Comparison of ENCODE assay signal across 20 cellular contexts in genomic region chr12:87323369-87323768, GRCh38.
DNase-seq lines count a peak whose midpoint lies in the region; ATAC-seq and TF ChIP-seq lines count a peak whose summit lies in the region.
"Had no signal": no experiment of that assay in that cellular context is flagged by ENCODE, and none has a peak within 500 bp of the region (broad histone marks: within the 10 kb centered on the region; RNA-seq: fewer than 3 reads in every experiment).

No MANE protein-coding gene starts in this region.

- no peak overlapping the region for H3K27ac Mint-ChIP-seq in HFFc6
- H3K27ac Mint-ChIP-seq: IgD-negative memory B cell, immature natural killer cell had no signal

- no peak overlapping the region for H3K4me3 ChIP-seq in heart right ventricle
- H3K4me3 ChIP-seq in fibroblast of pulmonary artery (replicated peaks; ENCODE audit: low read depth, low read length) = no peak overlapping the region
- H3K4me3 ChIP-seq in aorta (ENCODE audit: low read length in 2 of 2) = no peak overlapping the region
- H3K4me3 ChIP-seq: A549, Peyer's patch, thyroid gland had no signal

- H3K27me3 ChIP-seq in heart right ventricle = no peaks in the 10 kb centered on the region
- H3K27me3 ChIP-seq in aorta (ENCODE audit: control insufficient read depth in 1 of 2, insufficient read depth in 2 of 2, low read length in 1 of 2) = no peaks in the 10 kb centered on the region
- H3K27me3 ChIP-seq: Peyer's patch, thyroid gland had no signal

- 22 to 38% methylated on average over 1 of the region's 1 CpG for WGBS in heart right ventricle, 2 donors
- WGBS in aorta, 2 donors = 3 to 8% methylated on average over 1 of the region's 1 CpG

- no peak for DNase-seq in heart right ventricle
- no peak for DNase-seq in Right ventricle myocardium inferior (ENCODE audit: missing footprints)
- DNase-seq in amniotic stem cell (lab: John Stamatoyannopoulos, UW) = peak; percentile 35
- DNase-seq in fibroblast of pulmonary artery (ENCODE audit: low read depth) = peak; percentile 94
- no peak for DNase-seq in aorta
- DNase-seq in HFFc6 = no peak
- DNase-seq in D341Med (ENCODE audit: low spot score) = no peak
- DNase-seq in head of caudate nucleus = no peak
- DNase-seq: activated gamma-delta T cell; caudate nucleus; effector memory CD4-positive, alpha-beta T cell; immature natural killer cell; midbrain; NCI-H82; Peyer's patch; stimulated activated CD4-positive, alpha-beta T cell treated with anti-CD3 and anti-CD28 coated beads, Interleukin-4, amount 100 ng/mL, for 24 hours; thyroid gland; WERI-Rb-1 had no signal

- H3K9me3 ChIP-seq in heart right ventricle = peaks cover 0 to 4% (median 0%) of the 10 kb centered on the region in 11 donors
- no peaks in the 10 kb centered on the region for H3K9me3 ChIP-seq in aorta (ENCODE audit: control insufficient read depth, low read length)
- H3K9me3 ChIP-seq: A549, Peyer's patch, thyroid gland had no signal

- H3K27me3 Mint-ChIP-seq in HFFc6 (ENCODE audit: insufficient read depth) = no peaks in the 10 kb centered on the region; the same call in none of the 2 replicates
- H3K27me3 Mint-ChIP-seq: IgD-negative memory B cell had no signal

- ATAC-seq in heart right ventricle (peak in 5 of 8 donors; percentile 55 to 86 (median 76)), Right ventricle myocardium inferior (no peak), aorta (ENCODE audit: low FRiP score) (peak; percentile 74)
- ATAC-seq: A549 had no signal

- peak overlapping the region in 2 of 10 donors; percentile 0 to 36 for H3K27ac ChIP-seq in heart right ventricle
- no peak overlapping the region for H3K27ac ChIP-seq in aorta (ENCODE audit: low read depth in 1 of 2, low read length in 2 of 2)
- H3K27ac ChIP-seq: A549, Peyer's patch, thyroid gland, WERI-Rb-1 had no signal

- peaks cover 0 to 16% (median 3%) of the 10 kb centered on the region in 9 donors for H3K4me1 ChIP-seq in heart right ventricle
- H3K4me1 ChIP-seq in aorta (ENCODE audit: control insufficient read depth in 1 of 2, insufficient read depth in 2 of 2, low read length in 2 of 2) = peaks cover 2 to 8% of the 10 kb centered on the region in 2 donors
- H3K4me1 ChIP-seq: A549, Peyer's patch, thyroid gland had no signal

- H3K4me1 Mint-ChIP-seq in HFFc6 (ENCODE audit: low read depth) = no peaks in the 10 kb centered on the region
- H3K4me1 Mint-ChIP-seq: immature natural killer cell had no signal

- intact Hi-C loops in heart right ventricle (cut with DNase I) (no loop called here), Right ventricle myocardium inferior (cut with DNase I) (no loop called here), aorta (cut with DNase I) (loop anchor here in 1 of 2 donors (10.0 kb wide), 1 partner anchor 491 kb away; no protein-coding TSS in a partner anchor), head of caudate nucleus (cut with DNase I) (no loop called here)

- H3K36me3 ChIP-seq in heart right ventricle (no peaks in the 10 kb centered on the region), aorta (ENCODE audit: control insufficient read depth in 1 of 2, insufficient read depth in 2 of 2, low read length in 1 of 2) (no peaks in the 10 kb centered on the region)
- H3K36me3 ChIP-seq: Peyer's patch, thyroid gland, WERI-Rb-1 had no signal

- H3K4me3 Mint-ChIP-seq in HFFc6 = no peak overlapping the region
- H3K4me3 Mint-ChIP-seq: IgD-negative memory B cell, immature natural killer cell had no signal

- H3K9me3 Mint-ChIP-seq in HFFc6 = peaks cover 32% of the 10 kb centered on the region

- no peaks in the 10 kb centered on the region for H3K36me3 Mint-ChIP-seq in HFFc6 (ENCODE audit: low read depth)
- H3K36me3 Mint-ChIP-seq: immature natural killer cell had no signal

- TF ChIP-seq CTCF in heart right ventricle (IDR thresholded peaks at IDR 0.05) (no peak), fibroblast of pulmonary artery (IDR thresholded peaks at IDR 0.05; ENCODE audit: low read length, missing control alignments) (no peak), HFFc6 (IDR thresholded peaks at IDR 0.05) (no peak)

Comparison
In these comparisons a context has a peak if more than half of its experiments do, and no peak if none do; other contexts are left out.
1. DNase-seq: peak in amniotic stem cell (single experiment) and fibroblast of pulmonary artery (single experiment); none in heart right ventricle (0 of 2), Right ventricle myocardium inferior (single experiment), aorta (0 of 2), HFFc6 (single experiment), D341Med (single experiment) and head of caudate nucleus (0 of 42).